Comparison of ENCODE assay signal across 9 cellular contexts in the genomic region with DNA sequence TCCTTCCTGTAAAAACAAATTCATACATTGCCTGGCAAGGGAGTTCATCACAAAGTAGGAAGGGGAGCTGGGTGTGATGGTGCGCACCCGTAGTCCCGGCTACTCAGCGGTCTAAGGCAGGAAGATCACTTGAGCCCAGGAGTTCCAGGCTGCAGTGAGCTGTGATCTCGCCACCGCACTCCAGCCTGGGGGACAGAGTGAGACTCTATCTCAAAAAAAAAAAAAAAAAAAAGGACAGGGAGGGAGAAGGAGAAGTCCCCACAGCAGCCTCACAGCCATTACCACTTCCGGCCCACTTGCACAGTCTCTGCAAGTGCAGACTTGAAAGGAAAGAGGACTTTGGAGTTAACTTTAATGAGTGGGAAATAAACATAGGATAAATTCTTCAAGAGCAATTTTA.
A peak's percentile ranks its signal among the peaks of the same experiment; 100 is the strongest.
DNase-seq lines count a peak whose midpoint lies in the region; ATAC-seq and TF ChIP-seq lines count a peak whose summit lies in the region.
"Had no signal": no experiment of that assay in that cellular context is flagged by ENCODE, and none has a peak within 500 bp of the region (broad histone marks: within the 10 kb centered on the region; RNA-seq: fewer than 3 reads in every experiment).

No MANE protein-coding gene starts in this region.

- peak overlapping the region; percentile 51; the same call in 1 of the 2 replicates for H4K5ac ChIP-seq in IMR-90 (ENCODE audit: low read depth, low read length)

- peaks cover 0 to 13% (median 8%) of the 10 kb centered on the region in 4 donors for H3K4me1 Mint-ChIP-seq in CD4-positive, CD25-positive, alpha-beta regulatory T cell
- peaks cover 2% of the 10 kb centered on the region for H3K4me1 Mint-ChIP-seq in activated CD4-positive, alpha-beta memory T cell treated with anti-CD3 and anti-CD28 coated beads for 36 hours (ENCODE audit: low read depth)

- no CpG with 5 or more reads among the region's 7 CpGs for WGBS in IMR-90 (ENCODE audit: extremely low coverage in 2 of 2, insufficient read length in 1 of 2), 2 experiments

- intact Hi-C loops in IMR-90 (cut with micrococcal nuclease), result no loop called here
- intact Hi-C loops in activated CD4-positive, alpha-beta memory T cell treated with anti-CD3 and anti-CD28 coated beads for 36 hours (cut with micrococcal nuclease), result no loop called here

- dilution Hi-C loops in IMR-90 (cut with HindIII; ENCODE audit: low sequenced_read_pairs, unreplicated experiment), result no loop called here

- peaks cover 7% of the 10 kb centered on the region; the same call in 1 of the 2 replicates for H3K9me1 ChIP-seq in IMR-90 (ENCODE audit: insufficient read depth, low read length)

- no peak for TF ChIP-seq CTCF in IMR-90 (conservative IDR thresholded peaks at IDR 0.05; ENCODE audit: low read depth, low read length)

- no peak for TF ChIP-seq RAD21 in IMR-90 (IDR thresholded peaks at IDR 0.05; ENCODE audit: low read length)

- H3K36me3 Mint-ChIP-seq in CD4-positive, CD25-positive, alpha-beta regulatory T cell, result peaks cover 15% of the 10 kb centered on the region
- H3K36me3 Mint-ChIP-seq in activated CD4-positive, alpha-beta memory T cell treated with anti-CD3 and anti-CD28 coated beads for 36 hours, result no peaks in the 10 kb centered on the region

- peak overlapping the region; percentile 35 for H2AK9ac ChIP-seq in IMR-90 (replicated peaks; ENCODE audit: low read depth, low read length, poor library complexity)

- H3K9ac ChIP-seq in IMR-90 (ENCODE audit: low read depth, low read length), result peak overlapping the region; percentile 7; the same call in 1 of the 2 replicates

- H3K4me1 ChIP-seq in CD4-positive, CD25-positive, alpha-beta regulatory T cell (ENCODE audit: control insufficient read depth, insufficient read depth, low read length, poor library complexity, severe bottlenecking), result peaks cover 7% of the 10 kb centered on the region
- peaks cover 15% of the 10 kb centered on the region for H3K4me1 ChIP-seq in IMR-90 (ENCODE audit: control insufficient read depth, insufficient read depth, low read length)

- BruUV-seq in IMR-90 (replicated peaks; lab: Mats Ljungman, UMichigan), result no TSS peak

- H3K9me3 ChIP-seq in CD4-positive, CD25-positive, alpha-beta regulatory T cell (ENCODE audit: control insufficient read depth in 2 of 2, low read length in 2 of 2), result no peaks in the 10 kb centered on the region
- no peaks in the 10 kb centered on the region for H3K9me3 ChIP-seq in IMR-90 (ENCODE audit: control insufficient read depth, insufficient read depth, low read length)

- peak overlapping the region; percentile 97 for H3K4ac ChIP-seq in IMR-90 (ENCODE audit: low read depth, low read length)

- H2BK5ac ChIP-seq in IMR-90 (ENCODE audit: low read depth, low read length, poor library complexity, severe bottlenecking), result peak overlapping the region; percentile 98

- in situ Hi-C loops in IMR-90 (cut with MboI; ENCODE audit: low sequenced_read_pairs), result no loop called here

- peak overlapping the region in 1 of 4 donors; percentile 38 for H3K4me3 Mint-ChIP-seq in CD4-positive, CD25-positive, alpha-beta regulatory T cell
- no peak overlapping the region for H3K4me3 Mint-ChIP-seq in activated CD4-positive, alpha-beta memory T cell treated with anti-CD3 and anti-CD28 coated beads for 36 hours
- H3K4me3 Mint-ChIP-seq: type B pancreatic cell had no signal

- no peaks in the 10 kb centered on the region for H3K36me3 ChIP-seq in CD4-positive, CD25-positive, alpha-beta regulatory T cell (ENCODE audit: control insufficient read depth, insufficient read depth, low read length)
- H3K36me3 ChIP-seq in IMR-90 (ENCODE audit: control insufficient read depth, insufficient read depth, low read length), result no peaks in the 10 kb centered on the region

- DNase-seq in CD4-positive, CD25-positive, alpha-beta regulatory T cell, result peak in 2 of 3 donors; percentile 6 to 73
- DNase-seq in IMR-90 (no peak), kidney tubule cell (ENCODE audit: low spot score) (peak; percentile 27)
- peak; percentile 49 for DNase-seq in activated CD4-positive, alpha-beta memory T cell treated with anti-CD3 and anti-CD28 coated beads for 36 hours
- no peak for DNase-seq in activated CD8-positive, alpha-beta memory T cell treated with anti-CD3 and anti-CD28 coated beads for 24 hours

- peak overlapping the region; percentile 98 for H2BK120ac ChIP-seq in IMR-90 (ENCODE audit: low read depth, low read length)

- peak overlapping the region; percentile 32; the same call in 1 of the 2 replicates for H3K4me2 ChIP-seq in IMR-90 (ENCODE audit: low read depth, low read length)

- H3K14ac ChIP-seq in IMR-90 (replicated peaks; ENCODE audit: low read depth, low read length), result peak overlapping the region; percentile 97

- no peak overlapping the region for H3K27ac ChIP-seq in CD4-positive, CD25-positive, alpha-beta regulatory T cell (ENCODE audit: insufficient read depth, low read length, poor library complexity, severe bottlenecking)
- H3K27ac ChIP-seq in IMR-90 (ENCODE audit: insufficient read depth, low read length), result peak overlapping the region; percentile 93

- peak overlapping the region; percentile 22 for H3K4me3 ChIP-seq in CD4-positive, CD25-positive, alpha-beta regulatory T cell (ENCODE audit: low read depth, low read length)
- H3K4me3 ChIP-seq in IMR-90 (ENCODE audit: insufficient read depth, low read depth, low read length), result no peak overlapping the region

- peak overlapping the region in 2 of 3 donors; percentile 64 to 70 for H3K27ac Mint-ChIP-seq in CD4-positive, CD25-positive, alpha-beta regulatory T cell
- H3K27ac Mint-ChIP-seq in activated CD4-positive, alpha-beta memory T cell treated with anti-CD3 and anti-CD28 coated beads for 36 hours, result peak overlapping the region; percentile 28
- H3K27ac Mint-ChIP-seq: type B pancreatic cell had no signal

- H2BK15ac ChIP-seq in IMR-90 (ENCODE audit: low read depth, low read length), result peak overlapping the region; percentile 87; the same call in 1 of the 3 replicates

- H3K23ac ChIP-seq in IMR-90 (ENCODE audit: low read depth, low read length), result peak overlapping the region; percentile 49

- CTCF ChIA-PET in IMR-90 (lab: Yijun Ruan, JAX), result interaction anchor here (2.0 kb wide), 1 partner anchor 355 kb away, joined by 11 read pairs; no protein-coding TSS in a partner anchor
- CTCF ChIA-PET in activated CD4-positive, alpha-beta memory T cell treated with anti-CD3 and anti-CD28 coated beads for 36 hours (lab: Charles Lee), result interaction anchor here (1.1 to 1.6 kb wide), 2 partner anchors 110 to 356 kb away, joined by 3 to 10 read pairs; no protein-coding TSS in a partner anchor

- H3K18ac ChIP-seq in IMR-90 (ENCODE audit: low read depth, low read length), result peak overlapping the region; percentile 97

- H3K79me1 ChIP-seq in IMR-90 (ENCODE audit: low read depth in 1 of 2, low read length in 2 of 2), result peaks cover 6 to 22% of the 10 kb centered on the region in 2 experiments; a peak in 3 of 4 replicates

- peak overlapping the region; percentile 97 for H2BK20ac ChIP-seq in IMR-90 (ENCODE audit: low read depth, low read length)

- H3K9me3 Mint-ChIP-seq in CD4-positive, CD25-positive, alpha-beta regulatory T cell, result no peaks in the 10 kb centered on the region
- H3K9me3 Mint-ChIP-seq in activated CD4-positive, alpha-beta memory T cell treated with anti-CD3 and anti-CD28 coated beads for 36 hours, result no peaks in the 10 kb centered on the region

- peak; percentile 60 to 69 for ATAC-seq in CD4-positive, CD25-positive, alpha-beta regulatory T cell (ENCODE audit: low read depth in 2 of 2)
- no peak for ATAC-seq in IMR-90 (ENCODE audit: low read depth)
- no peak for ATAC-seq in GM18519 (IDR thresholded peaks at IDR 0.05; ENCODE audit: low FRiP score, unreplicated experiment)
- ATAC-seq in GM21786 (IDR thresholded peaks at IDR 0.05; ENCODE audit: unreplicated experiment), result no peak
- ATAC-seq in GM19023 (IDR thresholded peaks at IDR 0.05; ENCODE audit: unreplicated experiment), result no peak

- H2AK5ac ChIP-seq in IMR-90 (ENCODE audit: low read depth, low read length), result peak overlapping the region; percentile 98

- H3K27me3 ChIP-seq in CD4-positive, CD25-positive, alpha-beta regulatory T cell (ENCODE audit: control insufficient read depth, insufficient read depth, low read length), result no peaks in the 10 kb centered on the region
- H3K27me3 ChIP-seq in IMR-90 (ENCODE audit: control insufficient read depth, insufficient read depth, low read length), result no peaks in the 10 kb centered on the region

- H3K27me3 Mint-ChIP-seq in CD4-positive, CD25-positive, alpha-beta regulatory T cell, result no peaks in the 10 kb centered on the region
- H3K27me3 Mint-ChIP-seq in activated CD4-positive, alpha-beta memory T cell treated with anti-CD3 and anti-CD28 coated beads for 36 hours, result no peaks in the 10 kb centered on the region

- H3K56ac ChIP-seq in IMR-90 (ENCODE audit: extremely low read depth, insufficient read depth, low read length), result peak overlapping the region; percentile 83

- TF ChIP-seq POLR2A in IMR-90 (IDR thresholded peaks at IDR 0.05; ENCODE audit: low read depth, low read length), result no peak

- peak overlapping the region; percentile 96 for H4K91ac ChIP-seq in IMR-90 (ENCODE audit: insufficient read depth, low read depth, low read length)

- H2AFZ ChIP-seq in IMR-90 (replicated peaks; ENCODE audit: low read length, poor library complexity), result no peak overlapping the region

- peaks cover 3% of the 10 kb centered on the region; the same call in 1 of the 2 replicates for H4K20me1 ChIP-seq in IMR-90 (ENCODE audit: insufficient read depth, low read length)

- POLR2A ChIA-PET in IMR-90 (lab: Charles Lee; ENCODE audit: unreplicated experiment), result interaction anchor here (0.6 kb wide), 1 partner anchor 46 kb away, joined by 4 read pairs; no protein-coding TSS in a partner anchor
- POLR2A ChIA-PET in activated CD4-positive, alpha-beta memory T cell treated with anti-CD3 and anti-CD28 coated beads for 36 hours (lab: Charles Lee), result interaction anchor here (1.4 kb wide), 1 partner anchor 55 kb away, joined by 3 read pairs; no protein-coding TSS in a partner anchor

- H4K8ac ChIP-seq in IMR-90 (ENCODE audit: low read depth in 2 of 2, low read length in 2 of 2), result peak overlapping the region; percentile 93 to 96

TF ChIP-seq in IMR-90, 13 proteins besides CTCF, POLR2A, EP300 and RAD21 (continues in another document):
- TF ChIP-seq RCOR1 (IDR thresholded peaks at IDR 0.05; ENCODE audit: insufficient replicate concordance, low read length), result no peak
- no peak for TF ChIP-seq FOS (IDR thresholded peaks at IDR 0.05; ENCODE audit: low read depth, low read length)
- TF ChIP-seq MXI1 (IDR thresholded peaks at IDR 0.05; ENCODE audit: borderline replicate concordance, low read depth, low read length), result no peak
- TF ChIP-seq NFE2L2 (IDR thresholded peaks at IDR 0.05; ENCODE audit: low read depth, low read length), result no peak
- TF ChIP-seq RFX5 (IDR thresholded peaks at IDR 0.05; ENCODE audit: low read depth, low read length), result no peak
- TF ChIP-seq MAFK (IDR thresholded peaks at IDR 0.05; ENCODE audit: low read depth, low read length), result no peak
- TF ChIP-seq CEBPB (IDR thresholded peaks at IDR 0.05; ENCODE audit: low read depth, low read length), result no peak

Comparison
In these comparisons a context has a peak if more than half of its experiments do, and no peak if none do; other contexts are left out.
1. ATAC-seq: peak in CD4-positive, CD25-positive, alpha-beta regulatory T cell (2 of 2); none in IMR-90 (single experiment), GM18519 (single experiment), GM21786 (single experiment) and GM19023 (single experiment).
2. DNase-seq: peak in CD4-positive, CD25-positive, alpha-beta regulatory T cell (2 of 3), activated CD4-positive, alpha-beta memory T cell treated with anti-CD3 and anti-CD28 coated beads for 36 hours (single experiment) and kidney tubule cell (single experiment); none in IMR-90 (single experiment) and activated CD8-positive, alpha-beta memory T cell treated with anti-CD3 and anti-CD28 coated beads for 24 hours (single experiment).